8 cellular contexts compared by ENCODE assay signal in the genomic region with DNA sequence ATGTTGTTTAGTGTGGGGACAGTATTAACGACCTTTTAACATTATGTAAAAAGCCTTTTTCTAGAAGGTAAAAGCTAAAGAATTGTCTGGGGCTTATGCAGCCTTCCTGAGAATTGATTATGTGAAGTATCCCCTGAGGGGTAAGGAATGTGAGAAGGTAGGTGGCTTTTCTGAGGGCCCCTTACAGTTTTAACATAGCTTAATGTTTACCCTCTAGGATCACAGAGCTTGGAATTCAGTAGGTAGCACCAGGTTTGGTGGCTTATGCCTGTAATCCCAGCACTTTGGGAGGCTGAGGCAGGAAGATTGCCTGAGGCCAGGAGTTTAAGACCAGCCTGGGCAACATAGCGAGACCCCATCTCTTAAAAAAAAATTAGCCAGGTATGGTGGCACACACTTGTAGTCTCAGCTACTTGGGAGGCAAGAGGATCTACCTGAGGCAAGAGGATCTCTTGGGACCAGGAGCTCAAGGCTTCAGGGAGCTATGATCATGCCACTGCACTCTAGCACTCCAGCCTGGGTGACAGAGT.
"Had no signal": no experiment of that assay in that cellular context is flagged by ENCODE, and none has a peak within 500 bp of the region (broad histone marks: within the 10 kb centered on the region; RNA-seq: fewer than 3 reads in every experiment).

No MANE protein-coding gene starts in this region.

- H3K4me3 ChIP-seq: K562 had no signal

- ATAC-seq: K562 had no signal

- H3K4me3 Mint-ChIP-seq: H9 had no signal

- FAIRE-seq: H54, HTR-8/SVneo, K562 had no signal

- DNase-seq: GOT3, H9, HCEC 1CT, IMR-90, KG1 had no signal
